In genomic region chr1:204314209-204314892, GRCh38 we compare ENCODE assay signal across 15 cellular contexts. TPM values are rescaled to one million over a fixed set of nuclear protein-coding genes. Genes with fewer than 3 reads are reported as not detected.
DNase-seq lines count a peak whose midpoint lies in the region; ATAC-seq, FAIRE-seq and TF ChIP-seq lines count a peak whose summit lies in the region.
"Had no signal": no experiment of that assay in that cellular context is flagged by ENCODE, and none has a peak within 500 bp of the region (broad histone marks: within the 10 kb centered on the region; RNA-seq: fewer than 3 reads in every experiment).

No MANE protein-coding gene starts in this region.

- no peaks in the 10 kb centered on the region for H3K27me3 Mint-ChIP-seq in mesothelial cell of epicardium (ENCODE audit: low read depth)

- no peaks in the 10 kb centered on the region for H3K36me3 Mint-ChIP-seq in mesothelial cell of epicardium

- H3K4me3 Mint-ChIP-seq in mesothelial cell of epicardium: peak overlapping the region; percentile 61

- TF ChIP-seq CTCF in VCaP (conservative IDR thresholded peaks at IDR 0.05) (no peak), mesothelial cell of epicardium (IDR thresholded peaks at IDR 0.05; ENCODE audit: unreplicated experiment) (no peak)

- peaks cover 65% of the 10 kb centered on the region for H3K4me1 Mint-ChIP-seq in mesothelial cell of epicardium

- no peak for ATAC-seq in HG03378 (IDR thresholded peaks at IDR 0.05; ENCODE audit: unreplicated experiment)
- no peak for ATAC-seq in HG02571 (IDR thresholded peaks at IDR 0.05; ENCODE audit: unreplicated experiment)
- ATAC-seq: SK-N-SH treated with all-trans-retinoic acid at 6 μM for 48 hours had no signal

- peak overlapping the region; percentile 67 for H3K27ac ChIP-seq in VCaP
- H3K27ac ChIP-seq: transverse colon had no signal

- peak overlapping the region; percentile 97 for H3K27ac Mint-ChIP-seq in mesothelial cell of epicardium

- H3K9me3 Mint-ChIP-seq in mesothelial cell of epicardium: no peaks in the 10 kb centered on the region

- FAIRE-seq in RCC 7860 (lab: Jason Lieb, UNC): no peak

- peak; percentile 92 for DNase-seq in DMS79 treated with DMSO at 0.1 percent for 48 hours (lab: John Stamatoyannopoulos, UW)
- DNase-seq in NCI-H187 (lab: John Stamatoyannopoulos, UW): peak; percentile 81 to 100
- no peak for DNase-seq in mesothelial cell of epicardium (ENCODE audit: low spot score in 2 of 2, unreplicated experiment in 2 of 2)
- DNase-seq in dermis blood vessel endothelial cell: no peak
- DNase-seq in RCC 7860 (ENCODE audit: low spot score): no peak
- DNase-seq: activated CD4-positive, alpha-beta T cell treated with anti-CD3 and anti-CD28 coated beads, Interleukin-2, amount 50 U/mL, for 48 hours; erythroblast; left cardiac atrium; NCI-H1694; posterior cingulate gyrus; transverse colon had no signal

RNA-seq across cellular contexts. Expression of gene PLEKHA6, which starts 45.4 kb away (rescaled TPM):
- 29.7 to 34.0 TPM (median 32.2 TPM) in 3 replicates for total RNA-seq in mesothelial cell of epicardium
- 0.51 and 3.5 TPM in 2 replicates for total RNA-seq in dermis blood vessel endothelial cell

Comparison
In these comparisons a context has a peak if more than half of its experiments do, and no peak if none do; other contexts are left out.
1. DNase-seq: peak in DMS79 treated with DMSO at 0.1 percent for 48 hours (single experiment) and NCI-H187 (2 of 2); none in mesothelial cell of epicardium (0 of 2), dermis blood vessel endothelial cell (single experiment) and RCC 7860 (single experiment).